ENCODE assay signal across 9 cellular contexts in genomic region chr7:129615018-129615417, GRCh38. TPM values are rescaled to one million over a fixed set of nuclear protein-coding genes. Genes with fewer than 3 reads are reported as not detected.
DNase-seq lines count a peak whose midpoint lies in the region; ATAC-seq, FAIRE-seq and TF ChIP-seq lines count a peak whose summit lies in the region.
"Had no signal": no experiment of that assay in that cellular context is flagged by ENCODE, and none has a peak within 500 bp of the region (broad histone marks: within the 10 kb centered on the region; RNA-seq: fewer than 3 reads in every experiment).

No MANE protein-coding gene starts in this region.

- BruUV-seq in GM12878 (replicated peaks; lab: Mats Ljungman, UMichigan), result no TSS peak

- in situ Hi-C loops in GM12878 (cut with MboI), result no loop called here

- no peaks in the 10 kb centered on the region for H3K27me3 ChIP-seq in BLaER1 treated with 17β-estradiol and CSF1 and Interleukin-3, amounts not matched to agents 10 nM and 100 nM
- H3K27me3 ChIP-seq in MM.1S (replicated peaks; ENCODE audit: insufficient read depth, low read length) (no peaks in the 10 kb centered on the region), GM12878 (replicated peaks in 1 of 2; ENCODE audit: control insufficient read depth in 2 of 2, insufficient read depth in 2 of 2, low read length in 1 of 2) (no peaks in the 10 kb centered on the region), thyroid gland (no peaks in the 10 kb centered on the region)

- H3K9me2 ChIP-seq in MM.1S (replicated peaks; ENCODE audit: insufficient read depth, low read length), result no peaks in the 10 kb centered on the region

- TF ChIP-seq EP300 in GM12878 (IDR thresholded peaks at IDR 0.05; ENCODE audit: borderline replicate concordance in 1 of 2, control insufficient read depth in 1 of 2, low read depth in 2 of 2, low read length in 2 of 2), result no peak

- H3K4me3 ChIP-seq in BLaER1 treated with 17β-estradiol and CSF1 and Interleukin-3, amounts not matched to agents 10 nM and 100 nM, result no peak overlapping the region
- H3K4me3 ChIP-seq in MM.1S (ENCODE audit: low read length) (no peak overlapping the region), GM12878 (peak overlapping the region; percentile 55), thyroid gland (replicated peaks in 1 of 3) (no peak overlapping the region)

- SMC1A ChIA-PET in GM12878 (lab: Charles Lee; ENCODE audit: uncharacterized antibody, unreplicated experiment), result interaction anchor here (0.7 to 6.3 kb wide), 17 partner anchors 10 to 433 kb away, joined by 3 to 48 read pairs (median 4); no protein-coding TSS in a partner anchor

- POLR2A ChIA-PET in GM12878 (lab: Charles Lee), result interaction anchor here (0.6 to 2.8 kb wide), 12 partner anchors 8 to 247 kb away, joined by 3 to 16 read pairs (median 3); no protein-coding TSS in a partner anchor

- CTCF ChIA-PET in GM12878 (lab: Yijun Ruan, JAX), result interaction anchor here (0.7 to 15.2 kb wide), 12 partner anchors 15 to 396 kb away, joined by 3 to 328 read pairs (median 6); partner anchors contain the start of gene STRIP2

- intact Hi-C loops in GM12878 (cut with micrococcal nuclease; ENCODE audit: unreplicated experiment), result loop anchor here (10.0 kb wide), 2 partner anchors 390 to 680 kb away; partner anchors contain the start of genes AHCYL2 and IRF5
- intact Hi-C loops in thyroid gland (cut with DNase I), result no loop called here

- peak overlapping the region; percentile 18 to 99 (median 51); a peak in 19 of 22 replicates for H3K27ac ChIP-seq in BLaER1 treated with 17β-estradiol and CSF1 and Interleukin-3, amounts not matched to agents 10 nM and 100 nM
- H3K27ac ChIP-seq in MM.1S (ENCODE audit: low read length) (peak overlapping the region; percentile 11; the same call in 1 of the 2 replicates), GM12878 (ENCODE audit: control insufficient read depth, insufficient read depth) (peak overlapping the region; percentile 68), thyroid gland (no peak overlapping the region)
- H3K27ac ChIP-seq: VCaP had no signal

- peaks cover 0 to 24% (median 4%) of the 10 kb centered on the region in 11 experiments; a peak in 12 of 22 replicates for H3K36me3 ChIP-seq in BLaER1 treated with 17β-estradiol and CSF1 and Interleukin-3, amounts not matched to agents 10 nM and 100 nM
- H3K36me3 ChIP-seq in MM.1S (replicated peaks; ENCODE audit: insufficient read depth, low read length) (no peaks in the 10 kb centered on the region), GM12878 (ENCODE audit: control insufficient read depth in 2 of 2, insufficient read depth in 2 of 2, low read length in 1 of 2) (no peaks in the 10 kb centered on the region), thyroid gland (no peaks in the 10 kb centered on the region)

- RAD21 ChIA-PET in GM12878 (lab: Charles Lee; ENCODE audit: unreplicated experiment), result interaction anchor here (0.6 to 4.2 kb wide), 16 partner anchors 13 to 675 kb away, joined by 3 to 38 read pairs (median 5); no protein-coding TSS in a partner anchor

- ATAC-seq in GM19351 (IDR thresholded peaks at IDR 0.05; ENCODE audit: unreplicated experiment) (peak; percentile 36), GM12878 (peak; percentile 69), HG02981 (IDR thresholded peaks at IDR 0.05; ENCODE audit: unreplicated experiment) (no peak)

- no peak for TF ChIP-seq POLR2A in GM12878 (IDR thresholded peaks at IDR 0.05; ENCODE audit: low read depth, low read length)
- no peak for TF ChIP-seq POLR2A in thyroid gland (IDR thresholded peaks at IDR 0.05)

- TF ChIP-seq RAD21 in GM12878 (IDR thresholded peaks at IDR 0.05; ENCODE audit: insufficient read depth, low read depth, low read length), result no peak

- WGBS in GM12878 (ENCODE audit: insufficient coverage, insufficient replicate concordance, low lambda C conversion rate, missing lambda C conversion rate), result 5% methylated on average over 1 of the region's 1 CpG
- 83 to 92% methylated on average over 1 of the region's 1 CpG for WGBS in thyroid gland, 2 donors

- H3F3A ChIP-seq in MM.1S (ENCODE audit: insufficient read depth, low read length), result 0 out of 2 replicates have a peak, but pooled peaks cover 14% of the 10 kb centered on the region

- H3K79me2 ChIP-seq in MM.1S (ENCODE audit: low read length), result peaks cover 91% of the 10 kb centered on the region
- H3K79me2 ChIP-seq in GM12878 (ENCODE audit: control insufficient read depth, insufficient read depth, low read length), result peaks cover 91% of the 10 kb centered on the region

- H4K20me1 ChIP-seq in BLaER1 treated with 17β-estradiol and CSF1 and Interleukin-3, amounts not matched to agents 10 nM and 100 nM, result peaks cover 28 to 80% (median 63%) of the 10 kb centered on the region in 11 experiments; a peak in 19 of 22 replicates
- H4K20me1 ChIP-seq in MM.1S (ENCODE audit: insufficient read depth, low read length) (peaks cover 13% of the 10 kb centered on the region; the same call in 1 of the 2 replicates), GM12878 (ENCODE audit: control insufficient read depth, insufficient read depth) (no peaks in the 10 kb centered on the region)

- peak overlapping the region; percentile 86 to 98 (median 95) for H3K4me2 ChIP-seq in BLaER1 treated with 17β-estradiol and CSF1 and Interleukin-3, amounts not matched to agents 10 nM and 100 nM
- H3K4me2 ChIP-seq in MM.1S (ENCODE audit: low read depth, low read length) (peak overlapping the region; percentile 6; the same call in 1 of the 2 replicates), GM12878 (ENCODE audit: control insufficient read depth, insufficient read depth) (peak overlapping the region; percentile 81)

- TF ChIP-seq CTCF in MM.1S (IDR thresholded peaks at IDR 0.05; ENCODE audit: low read length), result no peak
- no peak for TF ChIP-seq CTCF in GM12878 (IDR thresholded peaks at IDR 0.05 in 2 of 3, conservative IDR thresholded peaks at IDR 0.05 in 1 of 3; ENCODE audit: control insufficient read depth in 2 of 3, extremely low read depth in 1 of 3, insufficient read depth in 1 of 3, low read depth in 3 of 3, low read length in 3 of 3)
- no peak for TF ChIP-seq CTCF in thyroid gland (IDR thresholded peaks at IDR 0.05)

- H3K4me1 ChIP-seq in BLaER1 treated with 17β-estradiol and CSF1 and Interleukin-3, amounts not matched to agents 10 nM and 100 nM, result peaks cover 47 to 64% (median 58%) of the 10 kb centered on the region in 10 experiments
- H3K4me1 ChIP-seq in MM.1S (ENCODE audit: low read length) (peaks cover 14% of the 10 kb centered on the region), GM12878 (ENCODE audit: control insufficient read depth, insufficient read depth, low read length) (peaks cover 17% of the 10 kb centered on the region; the same call in 1 of the 2 replicates), thyroid gland (peaks cover 25 to 38% of the 10 kb centered on the region in 2 donors)

- peak overlapping the region in 8 of 11 experiments; percentile 6 to 59 (median 27); a peak in 11 of 22 replicates for H3K9ac ChIP-seq in BLaER1 treated with 17β-estradiol and CSF1 and Interleukin-3, amounts not matched to agents 10 nM and 100 nM
- no peak overlapping the region for H3K9ac ChIP-seq in MM.1S (ENCODE audit: low read length)
- peak overlapping the region; percentile 3; the same call in 1 of the 2 replicates for H3K9ac ChIP-seq in GM12878 (ENCODE audit: control insufficient read depth, insufficient read depth, low read length)

- no peaks in the 10 kb centered on the region for H3K9me3 ChIP-seq in BLaER1 treated with 17β-estradiol and CSF1 and Interleukin-3, amounts not matched to agents 10 nM and 100 nM (replicated peaks in 1 of 11)
- H3K9me3 ChIP-seq in MM.1S (replicated peaks; ENCODE audit: insufficient read depth, low read length) (no peaks in the 10 kb centered on the region), GM12878 (replicated peaks; ENCODE audit: control insufficient read depth, insufficient read depth, low read length) (no peaks in the 10 kb centered on the region), thyroid gland (no peaks in the 10 kb centered on the region)

- H2AFZ ChIP-seq in MM.1S (ENCODE audit: low read length) (no peak overlapping the region), GM12878 (ENCODE audit: control insufficient read depth, low read depth, low read length) (no peak overlapping the region; the same call in 1 of the 2 replicates)

- DNase-seq in MM.1S (peak; percentile 73), GM12878 (ENCODE audit: low read depth, low spot score) (peak; percentile 51), NCI-H524 (lab: John Stamatoyannopoulos, UW) (no peak), frontal cortex (ENCODE audit: low spot score in 2 of 2) (no peak), thyroid gland (no peak)

- FAIRE-seq in GM12878 (lab: Jason Lieb, UNC) (peak; percentile 94), frontal cortex (lab: Jason Lieb, UNC) (no peak)

TF ChIP-seq in GM12878, 131 proteins besides CTCF, POLR2A, EP300 and RAD21 (continues in another document):
- no peak for TF ChIP-seq KAT2A (conservative IDR thresholded peaks at IDR 0.05; ENCODE audit: control insufficient read depth, low read depth, low read length)
- no peak for TF ChIP-seq MAX (IDR thresholded peaks at IDR 0.05; ENCODE audit: low read depth, low read length)
- peak; percentile 27; the same call in 1 of the 2 replicates for TF ChIP-seq RUNX3 (IDR thresholded peaks at IDR 0.05; ENCODE audit: low read length)
- TF ChIP-seq MXI1 (IDR thresholded peaks at IDR 0.05; ENCODE audit: low read depth, low read length), result 0 out of 2 replicates have a peak, but pooled peaks have one; percentile 39
- TF ChIP-seq ATF7 (IDR thresholded peaks at IDR 0.05; ENCODE audit: low read depth), result peak; percentile 39

RNA-seq across cellular contexts. Expression of gene NRF1, which starts 3.5 kb away (rescaled TPM):
- 35.2 and 43.8 TPM in 2 replicates for total RNA-seq in GM12878 (2013; cell fraction: nucleolus; rRNA removed)
- total RNA-seq in GM12878 (2014; rRNA removed) (11.4 and 12.9 TPM in 2 replicates), GM12878 (2014; rRNA removed; fragmentation: Illumina TruSeq; extraction: Trizol) (14.1 and 15.4 TPM in 2 replicates), GM12878 (2021) (17.4 and 19.8 TPM in 2 replicates), frontal cortex (19.2 TPM), thyroid gland (10 to 100 TPM; 16.9 to 37.1 (median 27.0) TPM)
- 4.2 TPM for polyA plus RNA-seq in GM12878 (2011; ENCODE audit: low read depth)
- polyA plus RNA-seq in GM12878 (2011; rRNA removed) (16.7 and 23.1 TPM in 2 replicates), GM12878 (2014; fragmentation: Illumina TruSeq; extraction: Trizol) (14.4 and 14.6 TPM in 2 replicates), GM12878 (2014; fragmentation: Nextera tagmentation; extraction: Ambion mirVana) (1 to 10 TPM; 3.5 TPM), GM12878 (2014; rRNA removed) (17.0 and 17.3 TPM in 2 replicates), GM12878 (2016; fragmentation: Nextera tagmentation; extraction: Ambion mirVana) (10 to 100 TPM in 1 of 2 experiments, 1 to 10 TPM in 1; 8.5 to 10.0 TPM)
- polyA plus RNA-seq in GM12878 (2011; cell fraction: cytosol; rRNA removed), result 22.4 and 23.1 TPM in 2 replicates
- polyA plus RNA-seq in GM12878 (2011; cell fraction: nucleus; rRNA removed), result 19.7 and 22.8 TPM in 2 replicates
- 8.1 and 8.7 TPM in 2 replicates for polyA plus RNA-seq in GM12878 (2012)
- polyA minus RNA-seq in GM12878 (2011; rRNA and poly(A)+ RNA removed), result 51.8 and 55.2 TPM in 2 replicates
- 8.6 and 12.0 TPM in 2 replicates for polyA minus RNA-seq in GM12878 (2011; cell fraction: cytosol; rRNA and poly(A)+ RNA removed)
- 23.6 and 38.2 TPM in 2 replicates for polyA minus RNA-seq in GM12878 (2011; cell fraction: nucleus; rRNA and poly(A)+ RNA removed)

Comparison
In these comparisons a context has a peak if more than half of its experiments do, and no peak if none do; other contexts are left out.
1. H3K27ac ChIP-seq: peak in BLaER1 treated with 17β-estradiol and CSF1 and Interleukin-3, amounts not matched to agents 10 nM and 100 nM (11 of 11), MM.1S (single experiment) and GM12878 (single experiment); none in thyroid gland (0 of 3).
2. H3K4me2 ChIP-seq: peak in every context shown above with its lines; median percentile 95 in BLaER1 treated with 17β-estradiol and CSF1 and Interleukin-3, amounts not matched to agents 10 nM and 100 nM; 81 in GM12878; 6 in MM.1S.
3. DNase-seq: peak in MM.1S (single experiment) and GM12878 (single experiment); none in NCI-H524 (0 of 2), frontal cortex (0 of 2) and thyroid gland (0 of 2).